In the genomic region with DNA sequence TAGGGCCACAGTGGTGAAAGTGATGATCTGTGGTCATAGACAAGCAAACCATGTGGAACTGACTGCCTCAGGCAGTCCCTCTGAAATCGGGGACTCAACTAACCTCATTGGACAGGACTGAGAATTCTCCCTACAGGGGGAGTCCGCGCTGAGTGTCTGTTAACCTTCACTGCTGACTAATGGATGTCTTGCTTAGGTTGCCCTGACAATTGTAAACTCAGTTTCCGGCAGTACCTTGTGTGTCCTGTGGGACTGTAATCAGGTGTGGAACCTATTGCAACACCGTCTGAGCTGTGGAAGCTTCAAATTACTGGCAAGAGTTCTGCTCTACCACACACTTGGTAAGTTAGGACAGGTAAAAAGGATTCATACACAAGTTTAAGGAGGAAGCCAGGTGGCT, we compare ENCODE assay signal across 1 cellular context.
TF ChIP-seq lines count a peak whose summit lies in the region.

No MANE protein-coding gene starts in this region.

TF ChIP-seq in H1, 55 proteins besides CTCF, POLR2A, EP300 and RAD21:
- TF ChIP-seq SP2 (IDR thresholded peaks at IDR 0.05; ENCODE audit: low read length), result no peak
- peak; percentile 96 for TF ChIP-seq CEBPB (IDR thresholded peaks at IDR 0.05; ENCODE audit: low read depth, low read length)
- peak; percentile 53; the same call in 1 of the 2 replicates for TF ChIP-seq BACH1 (IDR thresholded peaks at IDR 0.05; ENCODE audit: low read length)
